7 cellular contexts compared by ENCODE assay signal in genomic region chr4:95470622-95471021, GRCh38.
"Had no signal": no experiment of that assay in that cellular context is flagged by ENCODE, and none has a peak within 500 bp of the region (broad histone marks: within the 10 kb centered on the region; RNA-seq: fewer than 3 reads in every experiment).

No MANE protein-coding gene starts in this region.

- H3K36me3 ChIP-seq: HAP-1 had no signal

- H3K9me3 ChIP-seq: HAP-1 had no signal

- DNase-seq: H7, HFFc6, KG1 had no signal

- H3K27ac ChIP-seq: HL-60 had no signal

- H2AFZ ChIP-seq: GM23338 had no signal

- H3K4me2 ChIP-seq: GM23338 had no signal

- H3K4me3 ChIP-seq: GM23338, HAP-1 had no signal

- ATAC-seq: GM23338, HCT116 had no signal
